Comparison of ENCODE assay signal across 8 cellular contexts in genomic region chr22:22756551-22757201, GRCh38.
DNase-seq lines count a peak whose midpoint lies in the region; ATAC-seq, FAIRE-seq and TF ChIP-seq lines count a peak whose summit lies in the region.
"Not testable (repeated sequence)": the region's sequence is repeated elsewhere in the genome, so short reads cannot be mapped to it uniquely, and the experiment has no call there.

No MANE protein-coding gene starts in this region.

- not testable (repeated sequence) for H3K36me3 Mint-ChIP-seq in CD4-positive, alpha-beta T cell (ENCODE audit: low read depth); activated T-cell treated with anti-CD3 and anti-CD28 coated beads, Interleukin-2, amount 50 U/mL, for 4 hours (ENCODE audit: insufficient read depth); stimulated activated naive CD8-positive, alpha-beta T cell treated with anti-CD3 and anti-CD28 coated beads, Interleukin-15, Interleukin-2, amounts not matched to agents 100 ng/mL and 50 ng/mL, for 24 hours (ENCODE audit: low read depth)

- H3K4me3 ChIP-seq in neuronal stem cell (ENCODE audit: low read length in 2 of 2) = not testable (repeated sequence)

- H3K4me3 Mint-ChIP-seq in CD4-positive, alpha-beta T cell = peak overlapping the region; percentile 31
- H3K4me3 Mint-ChIP-seq in activated T-cell treated with anti-CD3 and anti-CD28 coated beads, Interleukin-2, amount 50 U/mL, for 4 hours = peak overlapping the region; percentile 42
- H3K4me3 Mint-ChIP-seq in stimulated activated naive CD8-positive, alpha-beta T cell treated with anti-CD3 and anti-CD28 coated beads, Interleukin-15, Interleukin-2, amounts not matched to agents 100 ng/mL and 50 ng/mL, for 24 hours = not testable (repeated sequence)

- H3K27ac ChIP-seq in CD4-positive, alpha-beta T cell (ENCODE audit: low read depth, low read length); neuronal stem cell (replicated peaks; ENCODE audit: low read length): not testable (repeated sequence)

- H2AK5ac ChIP-seq in neuronal stem cell (ENCODE audit: low read depth, low read length) = not testable (repeated sequence)

- not testable (repeated sequence) for H3K36me3 ChIP-seq in neuronal stem cell (replicated peaks in 1 of 2; ENCODE audit: control insufficient read depth in 2 of 2, insufficient read depth in 2 of 2, low read length in 2 of 2)

- ATAC-seq in CD4-positive, alpha-beta T cell (ENCODE audit: poor library complexity); activated T-cell treated with anti-CD3 and anti-CD28 coated beads, Interleukin-2, amount 50 U/mL, for 4 hours: not testable (repeated sequence)

- no CpG with 5 or more reads among the region's 3 CpGs for WGBS in neuronal stem cell (ENCODE audit: extremely low coverage in 2 of 2, insufficient read length in 2 of 2, insufficient replicate concordance in 1 of 2), 2 donors

- not testable (repeated sequence) for H2BK15ac ChIP-seq in neuronal stem cell (ENCODE audit: low read length)

- not testable (repeated sequence) for H3K9ac ChIP-seq in neuronal stem cell (ENCODE audit: low read depth, low read length, poor library complexity)

- POLR2A ChIA-PET in CD4-positive, alpha-beta T cell (lab: Charles Lee) = not testable (repeated sequence)

- not testable (repeated sequence) for H3K79me1 ChIP-seq in neuronal stem cell (ENCODE audit: low read depth, low read length)

- not testable (repeated sequence) for H2AFZ ChIP-seq in neuronal stem cell (ENCODE audit: low read length)

- H3K23ac ChIP-seq in neuronal stem cell (ENCODE audit: low read depth, low read length, poor library complexity) = not testable (repeated sequence)

- H3K18ac ChIP-seq in neuronal stem cell (ENCODE audit: low read length) = peak overlapping the region; percentile 11

- H3K27me3 ChIP-seq in CD4-positive, alpha-beta T cell (ENCODE audit: control insufficient read depth, insufficient read depth, low read length); neuronal stem cell (ENCODE audit: control insufficient read depth in 3 of 3, insufficient read depth in 3 of 3, low read depth in 1 of 3, low read length in 3 of 3): not testable (repeated sequence)

- H3K27ac Mint-ChIP-seq in CD4-positive, alpha-beta T cell = peak overlapping the region; percentile 80
- peak overlapping the region; percentile 63 for H3K27ac Mint-ChIP-seq in stimulated activated naive CD8-positive, alpha-beta T cell treated with anti-CD3 and anti-CD28 coated beads, Interleukin-15, Interleukin-2, amounts not matched to agents 100 ng/mL and 50 ng/mL, for 24 hours

- H4K91ac ChIP-seq in neuronal stem cell (ENCODE audit: low read depth, low read length, poor library complexity) = not testable (repeated sequence)

- not testable (repeated sequence) for TF ChIP-seq CTCF in CD4-positive, alpha-beta T cell (IDR thresholded peaks at IDR 0.05)

- not testable (repeated sequence) for DNase-seq in CD4-positive, alpha-beta T cell; activated T-cell treated with anti-CD3 and anti-CD28 coated beads, Interleukin-2, amount 50 U/mL, for 4 hours; neuronal stem cell (ENCODE audit: low spot score)
- DNase-seq in RPMI8226 (peak; percentile 3), cerebellar cortex (ENCODE audit: low spot score) (peak; percentile 21), mucosa of gallbladder (ENCODE audit: low spot score) (peak; percentile 5)

- peak; percentile 58 for FAIRE-seq in endometrium (lab: Jason Lieb, UNC)

- H3K9me3 Mint-ChIP-seq in CD4-positive, alpha-beta T cell; activated T-cell treated with anti-CD3 and anti-CD28 coated beads, Interleukin-2, amount 50 U/mL, for 4 hours; stimulated activated naive CD8-positive, alpha-beta T cell treated with anti-CD3 and anti-CD28 coated beads, Interleukin-15, Interleukin-2, amounts not matched to agents 100 ng/mL and 50 ng/mL, for 24 hours: not testable (repeated sequence)

- H3K4me1 ChIP-seq in neuronal stem cell (ENCODE audit: control insufficient read depth in 2 of 2, insufficient read depth in 1 of 2, low read depth in 1 of 2, low read length in 2 of 2) = not testable (repeated sequence)

- not testable (repeated sequence) for H3K4me2 ChIP-seq in neuronal stem cell (ENCODE audit: insufficient read depth, low read length, poor library complexity, severe bottlenecking)

- H3K14ac ChIP-seq in neuronal stem cell (ENCODE audit: low read length) = not testable (repeated sequence)

- peaks cover 52% of the 10 kb centered on the region for H3K4me1 Mint-ChIP-seq in CD4-positive, alpha-beta T cell (ENCODE audit: low read depth)
- peaks cover 55% of the 10 kb centered on the region for H3K4me1 Mint-ChIP-seq in activated T-cell treated with anti-CD3 and anti-CD28 coated beads, Interleukin-2, amount 50 U/mL, for 4 hours (ENCODE audit: low read depth)
- peaks cover 49% of the 10 kb centered on the region for H3K4me1 Mint-ChIP-seq in stimulated activated naive CD8-positive, alpha-beta T cell treated with anti-CD3 and anti-CD28 coated beads, Interleukin-15, Interleukin-2, amounts not matched to agents 100 ng/mL and 50 ng/mL, for 24 hours (ENCODE audit: low read depth)

- not testable (repeated sequence) for H3K27me3 Mint-ChIP-seq in CD4-positive, alpha-beta T cell; activated T-cell treated with anti-CD3 and anti-CD28 coated beads, Interleukin-2, amount 50 U/mL, for 4 hours (ENCODE audit: low read depth); stimulated activated naive CD8-positive, alpha-beta T cell treated with anti-CD3 and anti-CD28 coated beads, Interleukin-15, Interleukin-2, amounts not matched to agents 100 ng/mL and 50 ng/mL, for 24 hours

- not testable (repeated sequence) for H4K8ac ChIP-seq in neuronal stem cell (ENCODE audit: low read depth, low read length)

- intact Hi-C loops in CD4-positive, alpha-beta T cell (cut with DNase I, micrococcal nuclease) = not testable (repeated sequence)

- H2BK12ac ChIP-seq in neuronal stem cell (ENCODE audit: low read length) = not testable (repeated sequence)

- H3K4ac ChIP-seq in neuronal stem cell (ENCODE audit: low read length) = not testable (repeated sequence)

- H2BK5ac ChIP-seq in neuronal stem cell (ENCODE audit: low read length) = not testable (repeated sequence)

- not testable (repeated sequence) for H2BK120ac ChIP-seq in neuronal stem cell (ENCODE audit: low read depth, low read length)

- CTCF ChIA-PET in CD4-positive, alpha-beta T cell (lab: Charles Lee) = not testable (repeated sequence)

- not testable (repeated sequence) for H3K9me3 ChIP-seq in CD4-positive, alpha-beta T cell (ENCODE audit: control insufficient read depth, low read length); neuronal stem cell (replicated peaks in 1 of 2; ENCODE audit: control insufficient read depth in 2 of 2, insufficient read depth in 1 of 2, low read depth in 1 of 2, low read length in 2 of 2)
